In genomic region chr22:31244044-31244942, GRCh38 we compare ENCODE assay signal across 10 cellular contexts. TPM values are rescaled to one million over a fixed set of nuclear protein-coding genes. Genes with fewer than 3 reads are reported as not detected.
DNase-seq lines count a peak whose midpoint lies in the region; ATAC-seq and TF ChIP-seq lines count a peak whose summit lies in the region.
"Had no signal": no experiment of that assay in that cellular context is flagged by ENCODE, and none has a peak within 500 bp of the region (broad histone marks: within the 10 kb centered on the region; RNA-seq: fewer than 3 reads in every experiment).

No MANE protein-coding gene starts in this region.

- H3K9ac ChIP-seq in PC-3 (ENCODE audit: low read length) = no peak overlapping the region
- H3K9ac ChIP-seq in parathyroid adenoma = no peak overlapping the region

- H3K36me3 ChIP-seq in PC-3 (ENCODE audit: low read depth, low read length) (no peaks in the 10 kb centered on the region), parathyroid adenoma (ENCODE audit: control insufficient read depth, insufficient read depth, low read length) (no peaks in the 10 kb centered on the region)

- peak; percentile 83 for ATAC-seq in PC-3
- no peak for ATAC-seq in HG03565 (IDR thresholded peaks at IDR 0.05; ENCODE audit: unreplicated experiment)
- ATAC-seq in HG03432 (IDR thresholded peaks at IDR 0.05; ENCODE audit: unreplicated experiment) = no peak

- H4K20me1 ChIP-seq in PC-3 (ENCODE audit: low read length) = no peaks in the 10 kb centered on the region

- H2AFZ ChIP-seq in PC-3 (ENCODE audit: low read length) = no peak overlapping the region
- H2AFZ ChIP-seq in parathyroid adenoma = no peak overlapping the region

- H3K27me3 ChIP-seq in PC-3 (ENCODE audit: low read length) = no peaks in the 10 kb centered on the region
- H3K27me3 ChIP-seq in parathyroid adenoma (ENCODE audit: control insufficient read depth, insufficient read depth, low read length) = no peaks in the 10 kb centered on the region
- H3K27me3 ChIP-seq: testis had no signal

- peak overlapping the region; percentile 57 for H3K4me2 ChIP-seq in PC-3 (ENCODE audit: low read length)
- H3K4me2 ChIP-seq in parathyroid adenoma (ENCODE audit: low read length) = no peak overlapping the region

- no peaks in the 10 kb centered on the region for H3F3A ChIP-seq in PC-3 (ENCODE audit: low read length, unreplicated experiment)

- 0 out of 2 replicates have a peak overlapping the region, but pooled peaks have one; percentile 13 for H3K4me3 ChIP-seq in PC-3 (ENCODE audit: low read length)
- H3K4me3 ChIP-seq in parathyroid adenoma (ENCODE audit: low read depth, low read length) = no peak overlapping the region
- H3K4me3 ChIP-seq: testis had no signal

- CTCF ChIA-PET in PC-3 (lab: Charles Lee) = interaction anchor here (0.5 kb wide), 1 partner anchor 55 kb away, joined by 3 read pairs; no protein-coding TSS in a partner anchor

- H3K9me3 ChIP-seq in PC-3 (ENCODE audit: low read length) = no peaks in the 10 kb centered on the region
- H3K9me3 ChIP-seq in parathyroid adenoma (ENCODE audit: control insufficient read depth, low read length) = no peaks in the 10 kb centered on the region
- H3K9me3 ChIP-seq: testis had no signal

- peak; percentile 69 for DNase-seq in Caki2 (ENCODE audit: low read depth)
- DNase-seq in PC-3 = peak; percentile 68
- no peak for DNase-seq in epithelial cell of prostate (ENCODE audit: low read depth, low spot score)
- no peak for DNase-seq in DMS114 treated with DMSO at 0.1 percent for 48 hours (lab: John Stamatoyannopoulos, UW; ENCODE audit: unreplicated experiment)
- DNase-seq in HPDE6-E6E7 (ENCODE audit: extremely low spot score) = no peak
- DNase-seq: Right ventricle myocardium superior, testis had no signal

- H3K4me1 ChIP-seq in PC-3 (ENCODE audit: insufficient read depth, low read length) (peaks cover 24% of the 10 kb centered on the region), parathyroid adenoma (peaks cover 39% of the 10 kb centered on the region)

- H3K27ac ChIP-seq in PC-3 (ENCODE audit: low read length) = peak overlapping the region; percentile 45; the same call in 1 of the 2 replicates
- peak overlapping the region; percentile 91 for H3K27ac ChIP-seq in epithelial cell of prostate
- H3K27ac ChIP-seq in parathyroid adenoma = peak overlapping the region; percentile 36
- H3K27ac ChIP-seq: testis had no signal

- POLR2A ChIA-PET in PC-3 (lab: Charles Lee; ENCODE audit: unreplicated experiment) = no interaction called here

- H3K79me2 ChIP-seq in PC-3 (ENCODE audit: low read length) = no peaks in the 10 kb centered on the region
- H3K79me2 ChIP-seq in parathyroid adenoma = peaks cover 14% of the 10 kb centered on the region

- no TSS peak for BruUV-seq in PC-3 (replicated peaks; lab: Mats Ljungman, UMichigan)

- H3K9me2 ChIP-seq in PC-3 (replicated peaks; ENCODE audit: low read length) = no peaks in the 10 kb centered on the region

- intact Hi-C loops in PC-3 (cut with micrococcal nuclease) = no loop called here

- no peak for TF ChIP-seq CTCF in PC-3 (conservative IDR thresholded peaks at IDR 0.05; ENCODE audit: low read depth, low read length)
- no peak for TF ChIP-seq CTCF in parathyroid adenoma (IDR thresholded peaks at IDR 0.05)

- in situ Hi-C loops in Caki2 (cut with HindIII; ENCODE audit: low pct_unique_long_range_greater_than_20kb, low sequenced_read_pairs) = no loop called here

RNA-seq across cellular contexts. Expression of gene LIMK2, which starts 32.2 kb away (rescaled TPM):
- 9.5 and 18.1 TPM in 2 replicates for total RNA-seq in Caki2 (2014; rRNA removed; shearing (Covaris generic); ENCODE audit: low replicate concordance)
- 13.2 and 17.2 TPM in 2 replicates for total RNA-seq in PC-3 (2014; rRNA removed)

RNA-seq across cellular contexts. Expression of gene PIK3IP1, which starts 48.0 kb away (rescaled TPM):
- total RNA-seq in Caki2 (2014; rRNA removed; shearing (Covaris generic); ENCODE audit: low replicate concordance) = 2.2 and 6.5 TPM in 2 replicates
- total RNA-seq in PC-3 (2014; rRNA removed) = 1.5 and 1.9 TPM in 2 replicates

Comparison
In these comparisons a context has a peak if more than half of its experiments do, and no peak if none do; other contexts are left out.
1. DNase-seq: peak in Caki2 (single experiment) and PC-3 (single experiment); none in epithelial cell of prostate (single experiment), DMS114 treated with DMSO at 0.1 percent for 48 hours (single experiment) and HPDE6-E6E7 (single experiment).
2. H3K27ac ChIP-seq: peak in every context shown above with its lines; median percentile 91 in epithelial cell of prostate; 45 in PC-3; 36 in parathyroid adenoma.